ENCODE assay signal across 2 cellular contexts in the genomic region with DNA sequence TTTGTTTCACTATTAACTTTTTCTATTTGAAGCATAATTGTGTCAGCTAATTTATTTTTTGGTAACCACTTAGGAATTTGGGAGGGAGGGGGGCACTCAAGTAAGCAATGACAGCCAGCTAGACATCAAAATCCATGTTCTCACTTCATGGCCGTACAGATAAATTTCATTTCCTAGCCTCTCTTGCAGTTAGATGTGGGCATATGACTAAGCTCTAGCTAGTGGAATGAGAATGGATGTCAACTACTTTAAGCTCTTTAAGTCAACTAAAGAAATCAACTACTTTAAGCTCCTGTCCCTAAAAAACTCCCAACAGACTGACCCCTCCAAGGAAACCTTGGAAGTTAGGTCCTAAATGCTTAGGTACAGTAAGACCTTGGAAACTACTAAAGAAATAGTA.
TF ChIP-seq lines count a peak whose summit lies in the region.

No MANE protein-coding gene starts in this region.

TF ChIP-seq in SK-N-SH treated with all-trans-retinoic acid at 6 μM for 48 hours, 23 proteins besides CTCF, POLR2A, EP300 and RAD21 (continued from another document):
- no peak for TF ChIP-seq ZFP30 (CRISPR knock-in tag; IDR thresholded peaks at IDR 0.05)

TF ChIP-seq in SK-N-SH, 30 proteins besides CTCF, POLR2A, EP300 and RAD21 (continued from another document):
- TF ChIP-seq, protein P1, sequence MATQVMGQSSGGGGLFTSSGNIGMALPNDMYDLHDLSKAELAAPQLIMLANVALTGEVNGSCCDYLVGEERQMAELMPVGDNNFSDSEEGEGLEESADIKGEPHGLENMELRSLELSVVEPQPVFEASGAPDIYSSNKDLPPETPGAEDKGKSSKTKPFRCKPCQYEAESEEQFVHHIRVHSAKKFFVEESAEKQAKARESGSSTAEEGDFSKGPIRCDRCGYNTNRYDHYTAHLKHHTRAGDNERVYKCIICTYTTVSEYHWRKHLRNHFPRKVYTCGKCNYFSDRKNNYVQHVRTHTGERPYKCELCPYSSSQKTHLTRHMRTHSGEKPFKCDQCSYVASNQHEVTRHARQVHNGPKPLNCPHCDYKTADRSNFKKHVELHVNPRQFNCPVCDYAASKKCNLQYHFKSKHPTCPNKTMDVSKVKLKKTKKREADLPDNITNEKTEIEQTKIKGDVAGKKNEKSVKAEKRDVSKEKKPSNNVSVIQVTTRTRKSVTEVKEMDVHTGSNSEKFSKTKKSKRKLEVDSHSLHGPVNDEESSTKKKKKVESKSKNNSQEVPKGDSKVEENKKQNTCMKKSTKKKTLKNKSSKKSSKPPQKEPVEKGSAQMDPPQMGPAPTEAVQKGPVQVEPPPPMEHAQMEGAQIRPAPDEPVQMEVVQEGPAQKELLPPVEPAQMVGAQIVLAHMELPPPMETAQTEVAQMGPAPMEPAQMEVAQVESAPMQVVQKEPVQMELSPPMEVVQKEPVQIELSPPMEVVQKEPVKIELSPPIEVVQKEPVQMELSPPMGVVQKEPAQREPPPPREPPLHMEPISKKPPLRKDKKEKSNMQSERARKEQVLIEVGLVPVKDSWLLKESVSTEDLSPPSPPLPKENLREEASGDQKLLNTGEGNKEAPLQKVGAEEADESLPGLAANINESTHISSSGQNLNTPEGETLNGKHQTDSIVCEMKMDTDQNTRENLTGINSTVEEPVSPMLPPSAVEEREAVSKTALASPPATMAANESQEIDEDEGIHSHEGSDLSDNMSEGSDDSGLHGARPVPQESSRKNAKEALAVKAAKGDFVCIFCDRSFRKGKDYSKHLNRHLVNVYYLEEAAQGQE (IDR thresholded peaks at IDR 0.05; ENCODE audit: low read depth, low read length), result no peak
- no peak for TF ChIP-seq RXRA (IDR thresholded peaks at IDR 0.05; ENCODE audit: borderline replicate concordance, low read depth)
- no peak for TF ChIP-seq SMC3 (IDR thresholded peaks at IDR 0.05; ENCODE audit: low read depth, low read length)
- TF ChIP-seq, protein P2, sequence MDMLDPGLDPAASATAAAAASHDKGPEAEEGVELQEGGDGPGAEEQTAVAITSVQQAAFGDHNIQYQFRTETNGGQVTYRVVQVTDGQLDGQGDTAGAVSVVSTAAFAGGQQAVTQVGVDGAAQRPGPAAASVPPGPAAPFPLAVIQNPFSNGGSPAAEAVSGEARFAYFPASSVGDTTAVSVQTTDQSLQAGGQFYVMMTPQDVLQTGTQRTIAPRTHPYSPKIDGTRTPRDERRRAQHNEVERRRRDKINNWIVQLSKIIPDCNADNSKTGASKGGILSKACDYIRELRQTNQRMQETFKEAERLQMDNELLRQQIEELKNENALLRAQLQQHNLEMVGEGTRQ (IDR thresholded peaks at IDR 0.05; ENCODE audit: borderline replicate concordance, low read depth, low read length), result no peak
